25 cellular contexts compared by ENCODE assay signal in genomic region chr4:98421106-98421505, GRCh38.
DNase-seq lines count a peak whose midpoint lies in the region; ATAC-seq and TF ChIP-seq lines count a peak whose summit lies in the region.
"Had no signal": no experiment of that assay in that cellular context is flagged by ENCODE, and none has a peak within 500 bp of the region (broad histone marks: within the 10 kb centered on the region; RNA-seq: fewer than 3 reads in every experiment).

No MANE protein-coding gene starts in this region.

- H4K12ac ChIP-seq in trophoblast cell (ENCODE audit: low read depth, low read length) = no peak overlapping the region

- peaks cover 13% of the 10 kb centered on the region for H3K4me1 ChIP-seq in SJSA1 (replicated peaks)
- no peaks in the 10 kb centered on the region for H3K4me1 ChIP-seq in trophoblast cell (ENCODE audit: control insufficient read depth in 1 of 2, insufficient read depth in 2 of 2, low read length in 2 of 2)
- H3K4me1 ChIP-seq: right lobe of liver, SJCRH30 had no signal

- WGBS in trophoblast cell (ENCODE audit: extremely low coverage, insufficient coverage, insufficient read length) = no CpG with 5 or more reads among the region's 5 CpGs

- no peak overlapping the region for H3K4ac ChIP-seq in trophoblast cell (ENCODE audit: low read depth, low read length)

- DNase-seq in EL = peak; percentile 81
- peak in 1 of 2 experiments; percentile 48 for DNase-seq in SJSA1 (ENCODE audit: low read depth in 1 of 2, low spot score in 2 of 2)
- DNase-seq in fibroblast of villous mesenchyme (ENCODE audit: low read depth) = peak; percentile 37
- peak; percentile 61 to 78 for DNase-seq in trophoblast cell
- DNase-seq in DMS 273 (lab: John Stamatoyannopoulos, UW; ENCODE audit: unreplicated experiment) = no peak
- no peak for DNase-seq in sciatic nerve (ENCODE audit: low spot score)
- no peak for DNase-seq in NCI-H1436 treated with DMSO at 0.1 percent for 48 hours (lab: John Stamatoyannopoulos, UW)
- DNase-seq: activated CD8-positive, alpha-beta memory T cell treated with anti-CD3 and anti-CD28 coated beads, Interleukin-2, amount 50 U/mL, for 4 hours; activated naive CD8-positive, alpha-beta T cell treated with anti-CD3 and anti-CD28 coated beads, Interleukin-2, amount 10 ng/mL, durations not matched to agents 7 days and 5 days; CD8-positive, alpha-beta memory T cell; DND-41; GOT3; MG63; naive thymus-derived CD4-positive, alpha-beta T cell; NCI-H1417 treated with DMSO at 0.1 percent for 48 hours; NCI-H2107; NCI-H510A; NK-92 treated with Interleukin-12 subunit alpha and Interleukin-12 subunit beta, amount 100 ng/mL, for 24 hours; right lobe of liver; SJCRH30; T-helper 2 cell; WERI-Rb-1 had no signal

- no peaks in the 10 kb centered on the region for H3K79me1 ChIP-seq in trophoblast cell (ENCODE audit: low read length)

- no peaks in the 10 kb centered on the region for H3K27me3 ChIP-seq in SJSA1 (replicated peaks)
- no peaks in the 10 kb centered on the region for H3K27me3 ChIP-seq in trophoblast cell (ENCODE audit: insufficient read depth, low read length)
- H3K27me3 ChIP-seq: MG63, right lobe of liver, SJCRH30 had no signal

- H3K27ac ChIP-seq in SJSA1 (peak overlapping the region; percentile 31), trophoblast cell (ENCODE audit: low read depth, low read length) (no peak overlapping the region)
- H3K27ac ChIP-seq: right lobe of liver, SJCRH30, WERI-Rb-1 had no signal

- no peak overlapping the region for H2AK5ac ChIP-seq in trophoblast cell (ENCODE audit: low read length)

- no peak overlapping the region for H2AFZ ChIP-seq in trophoblast cell (ENCODE audit: insufficient read depth, low read length, poor library complexity)

- intact Hi-C loops in sciatic nerve (cut with DNase I) = no loop called here

- TF ChIP-seq CTCF in fibroblast of villous mesenchyme (IDR thresholded peaks at IDR 0.05; ENCODE audit: insufficient read depth, low read depth, low read length) = no peak

- no peak overlapping the region for H3K4me2 ChIP-seq in trophoblast cell (ENCODE audit: low read length)

- H3K36me3 ChIP-seq in SJSA1 (peaks cover 44% of the 10 kb centered on the region), trophoblast cell (ENCODE audit: control insufficient read depth in 1 of 2, insufficient read depth in 2 of 2, low read length in 2 of 2) (no peaks in the 10 kb centered on the region)

- no peak overlapping the region for H3K14ac ChIP-seq in trophoblast cell (ENCODE audit: low read length)

- H2BK5ac ChIP-seq in trophoblast cell (ENCODE audit: low read depth, low read length, poor library complexity) = no peak overlapping the region

- no peak overlapping the region for H2BK12ac ChIP-seq in trophoblast cell (ENCODE audit: low read length)

- H3K9me3 ChIP-seq in SJSA1 (replicated peaks) = no peaks in the 10 kb centered on the region
- H3K9me3 ChIP-seq in trophoblast cell (ENCODE audit: insufficient read depth, low read depth, low read length) = no peaks in the 10 kb centered on the region
- H3K9me3 ChIP-seq: right lobe of liver, SJCRH30 had no signal

- H4K8ac ChIP-seq in trophoblast cell (ENCODE audit: low read depth, low read length) = no peak overlapping the region

- H3K23ac ChIP-seq in trophoblast cell (ENCODE audit: low read length) = no peak overlapping the region

- no peak overlapping the region for H3K9ac ChIP-seq in trophoblast cell (ENCODE audit: low read length)

- no peak overlapping the region for H3K18ac ChIP-seq in trophoblast cell (ENCODE audit: low read length)

- H4K91ac ChIP-seq in trophoblast cell (ENCODE audit: low read depth, low read length) = no peak overlapping the region

- ATAC-seq in sciatic nerve = no peak
- no peak for ATAC-seq in GM18907 (IDR thresholded peaks at IDR 0.05; ENCODE audit: unreplicated experiment)
- ATAC-seq: activated T-helper 17 cell treated with anti-CD3 and anti-CD28 coated beads, Interleukin-2, amount 50 U/mL, for 72 hours; left lobe of liver; naive thymus-derived CD4-positive, alpha-beta T cell; right lobe of liver had no signal

- H3K4me3 ChIP-seq in SJSA1 = no peak overlapping the region
- H3K4me3 ChIP-seq in fibroblast of villous mesenchyme (ENCODE audit: low read depth, low read length) = no peak overlapping the region
- H3K4me3 ChIP-seq in trophoblast cell (ENCODE audit: low read depth, low read length) = no peak overlapping the region
- H3K4me3 ChIP-seq: MG63, right lobe of liver, SJCRH30 had no signal

- no peaks in the 10 kb centered on the region for H3K79me2 ChIP-seq in trophoblast cell (ENCODE audit: control insufficient read depth, insufficient read depth, low read length, poor library complexity)

- H2BK120ac ChIP-seq in trophoblast cell (ENCODE audit: insufficient read depth, low read length, poor library complexity) = no peak overlapping the region

Comparison
In these comparisons a context has a peak if more than half of its experiments do, and no peak if none do; other contexts are left out.
1. DNase-seq: peak in EL (single experiment), fibroblast of villous mesenchyme (single experiment) and trophoblast cell (2 of 2); none in DMS 273 (single experiment), sciatic nerve (single experiment) and NCI-H1436 treated with DMSO at 0.1 percent for 48 hours (single experiment).